Comparison of ENCODE assay signal across 5 cellular contexts in the genomic region with DNA sequence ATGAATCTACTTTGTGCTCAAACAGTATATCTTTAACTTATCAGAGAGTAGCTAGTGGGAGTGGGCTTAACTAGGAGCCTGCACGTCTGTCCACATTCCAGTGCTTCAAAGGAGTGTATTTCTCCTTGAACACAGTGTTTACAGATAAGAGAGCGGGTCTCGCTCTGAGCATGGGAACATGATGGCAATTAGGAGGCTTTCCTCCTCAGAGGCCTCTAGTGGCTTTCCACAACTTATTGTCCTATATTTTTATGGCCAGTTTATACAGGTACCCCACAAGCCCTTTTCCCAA. TPM values are rescaled to one million over a fixed set of nuclear protein-coding genes. Genes with fewer than 3 reads are reported as not detected.
"Had no signal": no experiment of that assay in that cellular context is flagged by ENCODE, and none has a peak within 500 bp of the region (broad histone marks: within the 10 kb centered on the region; RNA-seq: fewer than 3 reads in every experiment).

No MANE protein-coding gene starts in this region.

RNA-seq across cellular contexts. Expression of gene PLA2G2E, which starts 3.7 kb away (rescaled TPM):
- total RNA-seq: M059J, Peyer's patch, Right ventricle myocardium superior, SJSA1 had no signal
- polyA plus RNA-seq: SK-N-SH had no signal

RNA-seq across cellular contexts. Expression of gene PLA2G2A, which starts 52.3 kb away (rescaled TPM):
- total RNA-seq: M059J, SJSA1 had no signal
- polyA plus RNA-seq: SK-N-SH had no signal
